ENCODE assay signal across 22 cellular contexts in the genomic region with DNA sequence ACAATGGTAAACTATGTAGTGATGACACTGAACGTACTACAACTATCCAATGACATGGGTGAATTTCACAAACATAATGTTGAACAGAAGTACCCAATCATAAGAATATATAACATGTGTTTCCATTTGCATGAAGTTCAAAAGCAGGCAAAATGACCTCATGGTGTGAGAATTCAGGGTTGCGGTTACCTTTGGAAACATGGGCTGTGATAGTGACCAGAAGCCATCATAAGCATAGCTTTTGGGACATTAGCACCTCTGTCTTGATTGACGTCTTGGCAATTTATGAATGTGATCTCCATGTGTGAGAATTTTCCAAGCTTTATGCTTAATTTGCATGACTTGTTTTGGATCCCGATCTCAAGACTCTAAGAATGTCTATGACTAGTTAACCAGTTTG.
"Had no signal": no experiment of that assay in that cellular context is flagged by ENCODE, and none has a peak within 500 bp of the region (broad histone marks: within the 10 kb centered on the region; RNA-seq: fewer than 3 reads in every experiment).

No MANE protein-coding gene starts in this region.

- H3K79me2 ChIP-seq: parathyroid adenoma had no signal

- H3K4me2 ChIP-seq: neural progenitor cell had no signal

- H2AFZ ChIP-seq: neural progenitor cell, parathyroid adenoma had no signal

- H3K36me3 ChIP-seq: colonic mucosa, esophagus muscularis mucosa, neural progenitor cell, right lobe of liver, stomach, thyroid gland, vagina had no signal

- H3K4me1 ChIP-seq: colonic mucosa, esophagus muscularis mucosa, neural progenitor cell, parathyroid adenoma, right lobe of liver, vagina had no signal

- DNase-seq: colonic mucosa; effector memory CD4-positive, alpha-beta T cell; foreskin melanocyte; hypothalamus; immature natural killer cell; islet precursor cell; mesenchymal stem cell; midbrain; naive thymus-derived CD4-positive, alpha-beta T cell; right lobe of liver; stimulated activated CD4-positive, alpha-beta T cell treated with anti-CD3 and anti-CD28 coated beads, Interleukin-2, amount 100 ng/mL, for 24 hours; stimulated activated CD4-positive, alpha-beta T cell treated with anti-CD3 and anti-CD28 coated beads, Interleukin-4, amount 100 ng/mL, for 24 hours; stimulated activated naive CD4-positive, alpha-beta T cell treated with Interleukin-2 at 50 U/mL for 16 hours; stomach; thyroid gland; trophoblast cell had no signal

- FAIRE-seq: endothelial cell of umbilical vein had no signal

- H3K4me3 ChIP-seq: colonic mucosa, esophagus muscularis mucosa, neural progenitor cell, right lobe of liver, stomach, thyroid gland, vagina had no signal

- H3K27ac ChIP-seq: colonic mucosa, esophagus muscularis mucosa, neural progenitor cell, parathyroid adenoma, right lobe of liver, stomach, thyroid gland, vagina had no signal

- ATAC-seq: naive thymus-derived CD4-positive, alpha-beta T cell; right lobe of liver; stimulated activated effector memory CD8-positive, alpha-beta T cell treated with anti-CD3 and anti-CD28 coated beads, Interleukin-12 subunit alpha, Interleukin-12 subunit beta, amount 100 ng/mL, for 72 hours had no signal

- H3K9me3 ChIP-seq: colonic mucosa, esophagus muscularis mucosa, right lobe of liver, stomach, thyroid gland, vagina had no signal

- H3K9ac ChIP-seq: neural progenitor cell, parathyroid adenoma had no signal

- H3K27me3 ChIP-seq: colonic mucosa, esophagus muscularis mucosa, neural progenitor cell, stomach, thyroid gland, vagina had no signal
